33 cellular contexts compared by ENCODE assay signal in genomic region chrX:27823812-27824211, GRCh38. TPM values are rescaled to one million over a fixed set of nuclear protein-coding genes. Genes with fewer than 3 reads are reported as not detected.
"Had no signal": no experiment of that assay in that cellular context is flagged by ENCODE, and none has a peak within 500 bp of the region (broad histone marks: within the 10 kb centered on the region; RNA-seq: fewer than 3 reads in every experiment).

No MANE protein-coding gene starts in this region.

- H3K4me3 Mint-ChIP-seq: stimulated activated effector memory CD8-positive, alpha-beta T cell treated with anti-CD3 and anti-CD28 coated beads, Interleukin-12 subunit alpha, Interleukin-12 subunit beta, amount 100 ng/mL, for 72 hours; stimulated activated memory B cell treated with anti-CD40 and anti-IgM and Interleukin-4, amounts not matched to agents 10 μg/mL and 1 μg/mL and 100 μg/mL, for 72 hours; stimulated activated naive B cell treated with anti-CD40 and anti-IgM and Interleukin-4, amounts not matched to agents 10 μg/mL and 1 μg/mL and 100 μg/mL, for 72 hours; stimulated activated naive CD8-positive, alpha-beta T cell treated with anti-CD3 and anti-CD28 coated beads, Interleukin-15, amount 100 ng/mL, for 72 hours; stimulated activated naive CD8-positive, alpha-beta T cell treated with anti-CD3 and anti-CD28 coated beads, Interleukin-15, Interleukin-2, amounts not matched to agents 100 ng/mL and 50 ng/mL, for 24 hours; type B pancreatic cell had no signal

- H3K27me3 Mint-ChIP-seq: stimulated activated memory B cell treated with anti-CD40 and anti-IgM and Interleukin-4, amounts not matched to agents 10 μg/mL and 1 μg/mL and 100 μg/mL, for 72 hours; stimulated activated naive B cell treated with anti-CD40 and anti-IgM and Interleukin-4, amounts not matched to agents 10 μg/mL and 1 μg/mL and 100 μg/mL, for 72 hours; stimulated activated naive CD8-positive, alpha-beta T cell treated with anti-CD3 and anti-CD28 coated beads, Interleukin-15, amount 100 ng/mL, for 72 hours; stimulated activated naive CD8-positive, alpha-beta T cell treated with anti-CD3 and anti-CD28 coated beads, Interleukin-15, Interleukin-2, amounts not matched to agents 100 ng/mL and 50 ng/mL, for 24 hours; type B pancreatic cell had no signal

- H3K27ac Mint-ChIP-seq: stimulated activated effector memory CD8-positive, alpha-beta T cell treated with anti-CD3 and anti-CD28 coated beads, Interleukin-12 subunit alpha, Interleukin-12 subunit beta, amount 100 ng/mL, for 72 hours; stimulated activated memory B cell treated with anti-CD40 and anti-IgM and Interleukin-4, amounts not matched to agents 10 μg/mL and 1 μg/mL and 100 μg/mL, for 72 hours; stimulated activated naive B cell treated with anti-CD40 and anti-IgM and Interleukin-4, amounts not matched to agents 10 μg/mL and 1 μg/mL and 100 μg/mL, for 72 hours; stimulated activated naive CD8-positive, alpha-beta T cell treated with anti-CD3 and anti-CD28 coated beads, Interleukin-15, amount 100 ng/mL, for 72 hours; stimulated activated naive CD8-positive, alpha-beta T cell treated with anti-CD3 and anti-CD28 coated beads, Interleukin-15, Interleukin-2, amounts not matched to agents 100 ng/mL and 50 ng/mL, for 24 hours; type B pancreatic cell had no signal

- H3K36me3 ChIP-seq: stomach, suprapubic skin, thoracic aorta, thyroid gland, tibial artery, tibial nerve, transverse colon, upper lobe of left lung, upper lobe of right lung, uterus, vagina had no signal

- H3K9me3 ChIP-seq: stomach, suprapubic skin, testis, thoracic aorta, thyroid gland, tibial artery, tibial nerve, transverse colon, upper lobe of left lung, upper lobe of right lung, uterus, vagina had no signal

- H3K27ac ChIP-seq: stomach, suprapubic skin, testis, thoracic aorta, thyroid gland, tibial artery, tibial nerve, transverse colon, upper lobe of left lung, upper lobe of right lung, uterus, vagina had no signal

- H3K4me3 ChIP-seq: stomach, suprapubic skin, testis, thoracic aorta, thyroid gland, tibial artery, tibial nerve, transverse colon, upper lobe of left lung, upper lobe of right lung, uterus, vagina had no signal

- H3K27me3 ChIP-seq: stomach, suprapubic skin, testis, thyroid gland, tibial artery, tibial nerve, transverse colon, upper lobe of left lung, upper lobe of right lung, uterus, vagina had no signal

- H3K36me3 Mint-ChIP-seq: stimulated activated effector memory CD8-positive, alpha-beta T cell treated with anti-CD3 and anti-CD28 coated beads, Interleukin-12 subunit alpha, Interleukin-12 subunit beta, amount 100 ng/mL, for 72 hours; stimulated activated memory B cell treated with anti-CD40 and anti-IgM and Interleukin-4, amounts not matched to agents 10 μg/mL and 1 μg/mL and 100 μg/mL, for 72 hours; stimulated activated naive B cell treated with anti-CD40 and anti-IgM and Interleukin-4, amounts not matched to agents 10 μg/mL and 1 μg/mL and 100 μg/mL, for 72 hours; type B pancreatic cell had no signal

- H3K4me1 Mint-ChIP-seq: stimulated activated effector memory CD8-positive, alpha-beta T cell treated with anti-CD3 and anti-CD28 coated beads, Interleukin-12 subunit alpha, Interleukin-12 subunit beta, amount 100 ng/mL, for 72 hours; stimulated activated memory B cell treated with anti-CD40 and anti-IgM and Interleukin-4, amounts not matched to agents 10 μg/mL and 1 μg/mL and 100 μg/mL, for 72 hours; stimulated activated naive B cell treated with anti-CD40 and anti-IgM and Interleukin-4, amounts not matched to agents 10 μg/mL and 1 μg/mL and 100 μg/mL, for 72 hours; stimulated activated naive CD8-positive, alpha-beta T cell treated with anti-CD3 and anti-CD28 coated beads, Interleukin-15, amount 100 ng/mL, for 72 hours had no signal

- H3K4me1 ChIP-seq: stomach, suprapubic skin, testis, thyroid gland, tibial artery, tibial nerve, transverse colon, upper lobe of left lung, upper lobe of right lung, uterus, vagina had no signal

- H3K9me3 Mint-ChIP-seq: stimulated activated effector memory CD8-positive, alpha-beta T cell treated with anti-CD3 and anti-CD28 coated beads, Interleukin-12 subunit alpha, Interleukin-12 subunit beta, amount 100 ng/mL, for 72 hours; stimulated activated memory B cell treated with anti-CD40 and anti-IgM and Interleukin-4, amounts not matched to agents 10 μg/mL and 1 μg/mL and 100 μg/mL, for 72 hours; stimulated activated naive CD8-positive, alpha-beta T cell treated with anti-CD3 and anti-CD28 coated beads, Interleukin-15, amount 100 ng/mL, for 72 hours; stimulated activated naive CD8-positive, alpha-beta T cell treated with anti-CD3 and anti-CD28 coated beads, Interleukin-15, Interleukin-2, amounts not matched to agents 100 ng/mL and 50 ng/mL, for 24 hours had no signal

- ATAC-seq: stimulated activated effector memory CD8-positive, alpha-beta T cell treated with anti-CD3 and anti-CD28 coated beads, Interleukin-12 subunit alpha, Interleukin-12 subunit beta, amount 100 ng/mL, for 72 hours; stimulated activated memory B cell treated with anti-CD40 and anti-IgM and Interleukin-4, amounts not matched to agents 10 μg/mL and 1 μg/mL and 100 μg/mL, for 72 hours; stimulated activated naive B cell treated with anti-CD40 and anti-IgM and Interleukin-4, amounts not matched to agents 10 μg/mL and 1 μg/mL and 100 μg/mL, for 72 hours; stimulated activated naive CD8-positive, alpha-beta T cell treated with anti-CD3 and anti-CD28 coated beads, Interleukin-15, amount 100 ng/mL, for 72 hours; stimulated activated naive CD8-positive, alpha-beta T cell treated with anti-CD3 and anti-CD28 coated beads, Interleukin-15, Interleukin-2, amounts not matched to agents 100 U/mL and 50 U/mL, for 24 hours; upper lobe of right lung had no signal

- DNase-seq: stimulated activated CD4-positive, alpha-beta T cell treated with anti-CD3 and anti-CD28 coated beads, Interleukin-2, amount 100 ng/mL, for 48 hours; stimulated activated CD4-positive, alpha-beta T cell treated with anti-CD3 and anti-CD28 coated beads, Interleukin-4, amount 100 ng/mL, for 1 hour; stimulated activated CD4-positive, alpha-beta T cell treated with anti-CD3 and anti-CD28 coated beads, Interleukin-4, amount 100 ng/mL, for 24 hours; stimulated activated CD4-positive, alpha-beta T cell treated with anti-CD3 and anti-CD28 coated beads, Interleukin-4, amount 100 ng/mL, for 4 hours; stimulated activated CD8-positive, alpha-beta memory T cell treated with anti-CD3 and anti-CD28 coated beads, Interleukin-4, amount 100 ng/mL, for 48 hours; stimulated activated naive B cell treated with anti-CD40 and anti-IgM and Interleukin-4, amounts not matched to agents 10 μg/mL and 1 μg/mL and 100 μg/mL, for 72 hours; stimulated activated naive CD4-positive, alpha-beta T cell; stimulated activated naive CD4-positive, alpha-beta T cell treated with Interleukin-2 at 50 U/mL for 16 hours; stimulated activated naive CD8-positive, alpha-beta T cell treated with anti-CD3 and anti-CD28 coated beads, Interleukin-15, amount 100 ng/mL, for 72 hours; stimulated activated naive CD8-positive, alpha-beta T cell treated with anti-CD3 and anti-CD28 coated beads, Interleukin-15, Interleukin-2, amounts not matched to agents 100 U/mL and 50 U/mL, for 24 hours; stomach; substantia nigra; testis; thyroid gland; tibial artery; transverse colon; trophoblast cell; upper lobe of left lung; upper lobe of right lung; uterus had no signal

- FAIRE-seq: urothelium cell line had no signal

RNA-seq across cellular contexts. Expression of gene MAGEB10, which starts 16.0 kb away (rescaled TPM):
- total RNA-seq: stomach, subcutaneous adipose tissue, suprapubic skin, temporal lobe, thoracic aorta, thyroid gland, tibial nerve, transverse colon, upper lobe of left lung, upper lobe of right lung, ureter, urinary bladder, uterus, vagina had no signal
